8 cellular contexts compared by ENCODE assay signal in genomic region chr15:48336940-48337339, GRCh38. TPM values are rescaled to one million over a fixed set of nuclear protein-coding genes. Genes with fewer than 3 reads are reported as not detected.
DNase-seq lines count a peak whose midpoint lies in the region; ATAC-seq and TF ChIP-seq lines count a peak whose summit lies in the region.

No MANE protein-coding gene starts in this region.

- H3K4me3 ChIP-seq in lower lobe of right lung: no peak overlapping the region

- CTCF ChIA-PET in WTC11 (lab: Charles Lee): interaction anchor here (0.5 to 3.3 kb wide), 31 partner anchors 11 to 461 kb away, joined by 3 to 38 read pairs (median 4); partner anchors contain the start of genes FBN1, MYEF2 and SLC24A5

- intact Hi-C loops in lower lobe of right lung (cut with DNase I): no loop called here

- POLR2A ChIA-PET in WTC11 (lab: Charles Lee): no interaction called here

- peaks cover 77% of the 10 kb centered on the region for H3K36me3 ChIP-seq in lower lobe of right lung

- no peaks in the 10 kb centered on the region for H3K9me3 ChIP-seq in lower lobe of right lung

- DNase-seq in DMS53 (lab: John Stamatoyannopoulos, UW) (peak; percentile 13), DMS53 treated with DMSO at 0.1 percent for 48 hours (lab: John Stamatoyannopoulos, UW; ENCODE audit: unreplicated experiment) (no peak), WTC11 (ENCODE audit: low spot score) (peak; percentile 40), lower lobe of right lung (no peak), NCI-H526 (lab: John Stamatoyannopoulos, UW) (no peak)

- peak; percentile 28 for TF ChIP-seq CTCF in WTC11 (IDR thresholded peaks at IDR 0.05)
- TF ChIP-seq CTCF in lower lobe of right lung (IDR thresholded peaks at IDR 0.05): peak; percentile 11

- no peaks in the 10 kb centered on the region for H3K9me3 Mint-ChIP-seq in WTC11

- ATAC-seq in GM21423 (IDR thresholded peaks at IDR 0.05; ENCODE audit: unreplicated experiment) (peak; percentile 32), WTC11 (peak; percentile 81), lower lobe of right lung (no peak), HG03139 (IDR thresholded peaks at IDR 0.05; ENCODE audit: unreplicated experiment) (no peak), GM18907 (IDR thresholded peaks at IDR 0.05; ENCODE audit: unreplicated experiment) (no peak)

- no peak overlapping the region for H3K27ac ChIP-seq in lower lobe of right lung

- no peaks in the 10 kb centered on the region for H3K27me3 Mint-ChIP-seq in WTC11 (ENCODE audit: low read depth)

- H3K27ac Mint-ChIP-seq in WTC11: no peak overlapping the region

- H3K4me3 Mint-ChIP-seq in WTC11: no peak overlapping the region

- peaks cover 55% of the 10 kb centered on the region for H3K36me3 Mint-ChIP-seq in WTC11

- peaks cover 35% of the 10 kb centered on the region for H3K4me1 Mint-ChIP-seq in WTC11

- peaks cover 7% of the 10 kb centered on the region for H3K4me1 ChIP-seq in lower lobe of right lung

- no peaks in the 10 kb centered on the region for H3K27me3 ChIP-seq in lower lobe of right lung (ENCODE audit: low read depth)

TF ChIP-seq in WTC11, 78 proteins besides CTCF, POLR2A, EP300 and RAD21:
- TF ChIP-seq TCF7 (CRISPR knock-in tag; IDR thresholded peaks at IDR 0.05; ENCODE audit: low read depth) (no peak), ZNF423 (CRISPR knock-in tag; IDR thresholded peaks at IDR 0.05) (no peak), FOXK1 (CRISPR knock-in tag; IDR thresholded peaks at IDR 0.05) (no peak)

RNA-seq across cellular contexts. Expression of gene DUT, which starts 5.7 kb away (rescaled TPM):
- total RNA-seq in WTC11 (2021) (195 to 204 TPM (median 195 TPM) in 3 replicates), lower lobe of right lung (100 TPM)

Comparison
In these comparisons a context has a peak if more than half of its experiments do, and no peak if none do; other contexts are left out.
1. DNase-seq: peak in DMS53 (single experiment) and WTC11 (single experiment); none in DMS53 treated with DMSO at 0.1 percent for 48 hours (single experiment), lower lobe of right lung (single experiment) and NCI-H526 (0 of 2).
2. ATAC-seq: peak in GM21423 (single experiment) and WTC11 (single experiment); none in lower lobe of right lung (0 of 2), HG03139 (single experiment) and GM18907 (single experiment).